2 cellular contexts compared by ENCODE assay signal in the genomic region with DNA sequence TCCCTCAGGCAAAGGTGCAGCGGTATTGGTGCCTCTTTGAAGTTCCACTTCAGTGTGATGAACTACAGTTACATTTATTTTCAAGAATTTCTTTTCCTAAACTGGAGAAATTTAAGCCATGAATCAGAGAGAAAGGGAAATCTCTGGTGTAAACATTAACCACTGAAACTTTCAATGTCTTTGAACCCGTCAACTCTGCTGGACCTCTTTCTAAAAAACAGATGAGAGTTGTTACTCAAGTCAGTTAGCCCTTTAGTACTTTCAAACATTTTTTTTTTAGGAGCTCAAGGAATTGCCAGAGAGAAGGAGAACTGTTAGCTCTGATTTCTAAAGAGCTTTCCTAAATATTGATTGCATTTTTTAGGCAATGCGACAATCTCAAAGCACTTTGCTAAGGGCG. TPM values are rescaled to one million over a fixed set of nuclear protein-coding genes. Genes with fewer than 3 reads are reported as not detected.
"Had no signal": no experiment of that assay in that cellular context is flagged by ENCODE, and none has a peak within 500 bp of the region (broad histone marks: within the 10 kb centered on the region; RNA-seq: fewer than 3 reads in every experiment).

No MANE protein-coding gene starts in this region.

RNA-seq across cellular contexts. Expression of a gene that starts 8.6 kb away (rescaled TPM):
- total RNA-seq: G401, GM12878 had no signal

RNA-seq across cellular contexts. Expression of a gene that starts 11.9 kb away (rescaled TPM):
- total RNA-seq: G401, GM12878 had no signal
